21 cellular contexts compared by ENCODE assay signal in genomic region chr10:133440633-133441285, GRCh38. TPM values are rescaled to one million over a fixed set of nuclear protein-coding genes. Genes with fewer than 3 reads are reported as not detected.
DNase-seq lines count a peak whose midpoint lies in the region; ATAC-seq, FAIRE-seq and TF ChIP-seq lines count a peak whose summit lies in the region.
"Had no signal": no experiment of that assay in that cellular context is flagged by ENCODE, and none has a peak within 500 bp of the region (broad histone marks: within the 10 kb centered on the region; RNA-seq: fewer than 3 reads in every experiment).

No MANE protein-coding gene starts in this region.

- H3K9me3 Mint-ChIP-seq in activated naive CD4-positive, alpha-beta T cell treated with anti-CD3 and anti-CD28 coated beads, Interleukin-2, amount 10 ng/mL, durations not matched to agents 7 days and 5 days = peaks cover 9% of the 10 kb centered on the region
- H3K9me3 Mint-ChIP-seq: CD8-positive, alpha-beta T cell had no signal

- H3K27me3 ChIP-seq in esophagus muscularis mucosa = no peaks in the 10 kb centered on the region
- peaks cover 0 to 5% of the 10 kb centered on the region in 2 donors for H3K27me3 ChIP-seq in left lung
- H3K27me3 ChIP-seq: BLaER1 treated with 17β-estradiol and CSF1 and Interleukin-3, amounts not matched to agents 10 nM and 100 nM had no signal

- H3K27ac Mint-ChIP-seq in activated naive CD4-positive, alpha-beta T cell treated with anti-CD3 and anti-CD28 coated beads, Interleukin-2, amount 10 ng/mL, durations not matched to agents 7 days and 5 days = no peak overlapping the region

- H3K27ac ChIP-seq in esophagus muscularis mucosa (replicated peaks in 1 of 4) (no peak overlapping the region), left lung (no peak overlapping the region)
- H3K27ac ChIP-seq: BLaER1 treated with 17β-estradiol and CSF1 and Interleukin-3, amounts not matched to agents 10 nM and 100 nM had no signal

- FAIRE-seq in GM19239 (lab: Jason Lieb, UNC) = no peak
- FAIRE-seq: GM12891, H1, K562 had no signal

- TF ChIP-seq CTCF in esophagus muscularis mucosa (IDR thresholded peaks at IDR 0.05) = no peak
- TF ChIP-seq CTCF in left lung (IDR thresholded peaks at IDR 0.05) = no peak

- H3K4me1 ChIP-seq in esophagus muscularis mucosa (no peaks in the 10 kb centered on the region), left lung (no peaks in the 10 kb centered on the region)

- WGBS in esophagus muscularis mucosa = 97% methylated on average over 12 of the region's 18 CpGs

- H3K36me3 Mint-ChIP-seq in activated naive CD4-positive, alpha-beta T cell treated with anti-CD3 and anti-CD28 coated beads, Interleukin-2, amount 10 ng/mL, durations not matched to agents 7 days and 5 days = peaks cover 2% of the 10 kb centered on the region
- H3K36me3 Mint-ChIP-seq: CD8-positive, alpha-beta T cell had no signal

- peaks cover 16% of the 10 kb centered on the region for H3K4me1 Mint-ChIP-seq in activated naive CD4-positive, alpha-beta T cell treated with anti-CD3 and anti-CD28 coated beads, Interleukin-2, amount 10 ng/mL, durations not matched to agents 7 days and 5 days

- TF ChIP-seq POLR2A in esophagus muscularis mucosa (IDR thresholded peaks at IDR 0.05; ENCODE audit: low read depth) (no peak), GM18505 (IDR thresholded peaks at IDR 0.05; ENCODE audit: borderline replicate concordance, extremely low read depth, insufficient read depth, insufficient read length) (no peak)

- CTCF ChIA-PET in activated naive CD4-positive, alpha-beta T cell treated with anti-CD3 and anti-CD28 coated beads, Interleukin-2, amount 10 ng/mL, durations not matched to agents 7 days and 5 days (lab: Charles Lee) = interaction anchor here (0.9 kb wide), 1 partner anchor 49 kb away, joined by 3 read pairs; no protein-coding TSS in a partner anchor

- ATAC-seq in GM18498 (IDR thresholded peaks at IDR 0.05; ENCODE audit: unreplicated experiment) (no peak), GM18505 (IDR thresholded peaks at IDR 0.05; ENCODE audit: unreplicated experiment) (no peak), left lung (no peak)
- ATAC-seq: CD8-positive, alpha-beta T cell; K562 had no signal

- H3K9me3 ChIP-seq in esophagus muscularis mucosa (peaks cover 0 to 8% (median under 1%) of the 10 kb centered on the region in 4 donors), left lung (peaks cover 0 to 7% of the 10 kb centered on the region in 2 donors)

- H3K4me3 ChIP-seq in esophagus muscularis mucosa = no peak overlapping the region
- no peak overlapping the region for H3K4me3 ChIP-seq in left lung
- H3K4me3 ChIP-seq: BLaER1 treated with 17β-estradiol and CSF1 and Interleukin-3, amounts not matched to agents 10 nM and 100 nM; K562 had no signal

- TF ChIP-seq EP300 in esophagus muscularis mucosa (IDR thresholded peaks at IDR 0.05) = no peak

- peak; percentile 19 for DNase-seq in activated naive CD4-positive, alpha-beta T cell treated with anti-CD3 and anti-CD28 coated beads, Interleukin-2, amount 10 ng/mL, durations not matched to agents 7 days and 5 days
- DNase-seq in activated naive CD4-positive, alpha-beta T cell treated with anti-CD3 and anti-CD28 coated beads, Interleukin-2, amount 50 U/mL, for 16 hours = no peak
- peak; percentile 1 for DNase-seq in GM19239 (ENCODE audit: insufficient read length, low spot score)
- peak; percentile 68 for DNase-seq in esophagus muscularis mucosa (ENCODE audit: extremely low spot score)
- peak; percentile 68 for DNase-seq in posterior vena cava (ENCODE audit: low spot score)
- DNase-seq in left lung = no peak
- DNase-seq: DMS53; EL; NCI-H1105; NCI-H510A; NCI-H748 treated with DMSO at 0.1 percent for 48 hours; NK-92 treated with Interleukin-12 subunit alpha and Interleukin-12 subunit beta, amount 100 ng/mL, for 24 hours; SHP77 had no signal

- no peak overlapping the region for H3K4me3 Mint-ChIP-seq in activated naive CD4-positive, alpha-beta T cell treated with anti-CD3 and anti-CD28 coated beads, Interleukin-2, amount 10 ng/mL, durations not matched to agents 7 days and 5 days

- intact Hi-C loops in esophagus muscularis mucosa (cut with DNase I) (no loop called here), posterior vena cava (cut with DNase I) (no loop called here), left lung (cut with DNase I) (no loop called here)

- H3K36me3 ChIP-seq in esophagus muscularis mucosa = peaks cover 0 to 9% (median 1%) of the 10 kb centered on the region in 4 donors
- no peaks in the 10 kb centered on the region for H3K36me3 ChIP-seq in left lung
- H3K36me3 ChIP-seq: BLaER1 treated with 17β-estradiol and CSF1 and Interleukin-3, amounts not matched to agents 10 nM and 100 nM had no signal

- peaks cover 8% of the 10 kb centered on the region for H3K27me3 Mint-ChIP-seq in activated naive CD4-positive, alpha-beta T cell treated with anti-CD3 and anti-CD28 coated beads, Interleukin-2, amount 10 ng/mL, durations not matched to agents 7 days and 5 days

RNA-seq across cellular contexts. Expression of gene SCART1, which starts 13.0 kb away (rescaled TPM):
- total RNA-seq in esophagus muscularis mucosa (1 to 10 TPM in 3 of 4 donors, under 1 TPM in 1; 0.65 to 1.7 (median 1.4) TPM), posterior vena cava (1 to 10 TPM; 2.9 to 3.4 TPM), left lung (1 to 10 TPM; 1.2 to 1.7 TPM)

RNA-seq across cellular contexts. Expression of gene SPRN, which starts 16.3 kb away (rescaled TPM):
- under 1 TPM in 2 of 4 donors, not detected in 2; 0.34 to 0.71 TPM for total RNA-seq in esophagus muscularis mucosa
- under 1 TPM; 0.14 to 0.19 TPM for total RNA-seq in posterior vena cava
- under 1 TPM in 1 of 2 donors, not detected in 1; 0.52 TPM for total RNA-seq in left lung
- total RNA-seq: CD8-positive, alpha-beta T cell; K562; OCI-LY7 had no signal

RNA-seq across cellular contexts. Expression of gene MTG1, which starts 46.8 kb away (rescaled TPM):
- total RNA-seq in esophagus muscularis mucosa = 10 to 100 TPM; 12.6 to 23.6 (median 15.9) TPM
- total RNA-seq in posterior vena cava = 10 to 100 TPM; 24.5 to 25.6 TPM
- 10 to 100 TPM; 31.5 to 46.5 TPM for total RNA-seq in left lung

Comparison
In these comparisons a context has a peak if more than half of its experiments do, and no peak if none do; other contexts are left out.
1. DNase-seq: peak in activated naive CD4-positive, alpha-beta T cell treated with anti-CD3 and anti-CD28 coated beads, Interleukin-2, amount 10 ng/mL, durations not matched to agents 7 days and 5 days (single experiment), GM19239 (single experiment), esophagus muscularis mucosa (single experiment) and posterior vena cava (single experiment); none in activated naive CD4-positive, alpha-beta T cell treated with anti-CD3 and anti-CD28 coated beads, Interleukin-2, amount 50 U/mL, for 16 hours (single experiment) and left lung (0 of 2).